Comparison of ENCODE assay signal across 16 cellular contexts in the genomic region with DNA sequence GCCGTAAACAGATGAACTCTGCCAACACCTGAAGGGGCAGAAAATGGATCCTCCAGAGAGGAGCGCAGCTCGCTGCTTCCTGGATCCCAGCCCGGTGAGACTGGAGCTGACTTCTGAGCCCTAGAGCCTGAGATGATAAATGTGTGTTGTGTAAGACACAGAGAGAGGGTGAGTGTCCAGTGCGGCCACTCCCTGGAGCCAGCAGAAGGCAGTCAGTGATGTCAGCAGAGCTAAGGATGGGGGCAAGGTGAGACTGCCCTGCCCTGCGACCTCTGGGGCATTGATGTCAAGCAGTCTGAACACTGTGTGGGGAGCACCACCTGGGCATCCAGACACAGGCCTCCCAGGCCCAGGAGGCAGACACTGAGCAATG. TPM values are rescaled to one million over a fixed set of nuclear protein-coding genes. Genes with fewer than 3 reads are reported as not detected.
DNase-seq lines count a peak whose midpoint lies in the region; ATAC-seq, FAIRE-seq and TF ChIP-seq lines count a peak whose summit lies in the region.
"Had no signal": no experiment of that assay in that cellular context is flagged by ENCODE, and none has a peak within 500 bp of the region (broad histone marks: within the 10 kb centered on the region; RNA-seq: fewer than 3 reads in every experiment).

No MANE protein-coding gene starts in this region.

- H3K9me3 ChIP-seq in gastroesophageal sphincter (no peaks in the 10 kb centered on the region), small intestine (ENCODE audit: control insufficient read depth, low read depth) (no peaks in the 10 kb centered on the region), colonic mucosa (no peaks in the 10 kb centered on the region)
- H3K9me3 ChIP-seq: A549, MG63 had no signal

- H3K4me1 ChIP-seq in gastroesophageal sphincter (peaks cover 0 to 87% (median 31%) of the 10 kb centered on the region in 3 donors), small intestine (ENCODE audit: control insufficient read depth in 2 of 2, insufficient read depth in 1 of 2, low read depth in 1 of 2, low read length in 1 of 2) (peaks cover 9 to 15% of the 10 kb centered on the region in 2 donors), colonic mucosa (peaks cover 24% of the 10 kb centered on the region)

- ATAC-seq in activated CD8-positive, alpha-beta T cell treated with anti-CD3 and anti-CD28 coated beads for 36 hours, result no peak
- ATAC-seq in gastroesophageal sphincter, result peak; percentile 63

- no peak for TF ChIP-seq EP300 in gastroesophageal sphincter (IDR thresholded peaks at IDR 0.05)

- TF ChIP-seq POLR2A in gastroesophageal sphincter (IDR thresholded peaks at IDR 0.05), result no peak
- TF ChIP-seq POLR2A in GM12891 (IDR thresholded peaks at IDR 0.05; ENCODE audit: low read depth, low read length), result no peak; the same call in 1 of the 2 replicates

- FAIRE-seq in small intestine (lab: Jason Lieb, UNC) (no peak), GM12891 (lab: Jason Lieb, UNC) (no peak)
- FAIRE-seq: A549, colon, G401.6 had no signal

- no peaks in the 10 kb centered on the region for H3K9me3 Mint-ChIP-seq in activated CD4-positive, alpha-beta T cell treated with anti-CD3 and anti-CD28 coated beads, Interleukin-2, amount 10 ng/mL, durations not matched to agents 24 days and 14 days
- H3K9me3 Mint-ChIP-seq in activated CD8-positive, alpha-beta T cell treated with anti-CD3 and anti-CD28 coated beads for 36 hours, result no peaks in the 10 kb centered on the region

- H3K4me3 ChIP-seq in gastroesophageal sphincter, result no peak overlapping the region
- no peak overlapping the region for H3K4me3 ChIP-seq in small intestine (ENCODE audit: low read depth in 1 of 2, low read length in 2 of 2)
- H3K4me3 ChIP-seq in colonic mucosa, result no peak overlapping the region
- H3K4me3 ChIP-seq: A549, MG63 had no signal

- whole genome bisulfite sequencing in gastroesophageal sphincter (ENCODE audit: low coverage in 1 of 2), 2 donors, result 90% methylated on average over 2 of the region's 6 CpGs; no CpG with 5 or more reads in 1 of the 2 donors
- WGBS in small intestine, 3 donors, result 77 to 89% (median 81%) methylated on average over 6 of the region's 6 CpGs

- intact Hi-C loops in activated CD4-positive, alpha-beta T cell treated with anti-CD3 and anti-CD28 coated beads, Interleukin-2, amount 10 ng/mL, durations not matched to agents 24 days and 14 days (cut with micrococcal nuclease), result no loop called here
- intact Hi-C loops in activated CD8-positive, alpha-beta T cell treated with anti-CD3 and anti-CD28 coated beads for 36 hours (cut with micrococcal nuclease), result no loop called here
- intact Hi-C loops in colonic mucosa (cut with DNase I), result no loop called here

- POLR2A ChIA-PET in activated CD8-positive, alpha-beta T cell treated with anti-CD3 and anti-CD28 coated beads for 36 hours (lab: Charles Lee), result interaction anchor here (1.6 kb wide), 1 partner anchor 47 kb away, joined by 7 read pairs; no protein-coding TSS in a partner anchor

- DNase-seq in activated CD4-positive, alpha-beta T cell treated with anti-CD3 and anti-CD28 coated beads, Interleukin-2, amount 10 ng/mL, durations not matched to agents 24 days and 14 days, result no peak
- DNase-seq in activated CD4-positive, alpha-beta T cell treated with anti-CD3 and anti-CD28 coated beads for 1 hour, result no peak
- no peak for DNase-seq in activated CD8-positive, alpha-beta T cell treated with anti-CD3 and anti-CD28 coated beads for 36 hours
- no peak for DNase-seq in small intestine
- no peak for DNase-seq in GM12891 (ENCODE audit: insufficient read length, low spot score)
- DNase-seq in colonic mucosa, result no peak
- no peak for DNase-seq in H4 (ENCODE audit: low spot score)
- DNase-seq: GOT3; head of caudate nucleus; MG63; stimulated activated CD4-positive, alpha-beta T cell treated with anti-CD3 and anti-CD28 coated beads, Interleukin-15, amount 100 ng/mL, for 24 hours; stimulated activated naive CD4-positive, alpha-beta T cell had no signal

- H3K4me1 Mint-ChIP-seq in activated CD4-positive, alpha-beta T cell treated with anti-CD3 and anti-CD28 coated beads, Interleukin-2, amount 10 ng/mL, durations not matched to agents 24 days and 14 days, result peaks cover 51% of the 10 kb centered on the region
- H3K4me1 Mint-ChIP-seq in activated CD8-positive, alpha-beta T cell treated with anti-CD3 and anti-CD28 coated beads for 36 hours (ENCODE audit: low read depth), result peaks cover 69% of the 10 kb centered on the region

- no peak overlapping the region for H3K4me3 Mint-ChIP-seq in activated CD4-positive, alpha-beta T cell treated with anti-CD3 and anti-CD28 coated beads, Interleukin-2, amount 10 ng/mL, durations not matched to agents 24 days and 14 days
- no peak overlapping the region for H3K4me3 Mint-ChIP-seq in activated CD8-positive, alpha-beta T cell treated with anti-CD3 and anti-CD28 coated beads for 36 hours

- CTCF ChIA-PET in activated CD8-positive, alpha-beta T cell treated with anti-CD3 and anti-CD28 coated beads for 36 hours (lab: Charles Lee), result no interaction called here

- peak overlapping the region; percentile 79 for H3K27ac Mint-ChIP-seq in activated CD4-positive, alpha-beta T cell treated with anti-CD3 and anti-CD28 coated beads, Interleukin-2, amount 10 ng/mL, durations not matched to agents 24 days and 14 days
- peak overlapping the region; percentile 57 for H3K27ac Mint-ChIP-seq in activated CD8-positive, alpha-beta T cell treated with anti-CD3 and anti-CD28 coated beads for 36 hours

- H3K27me3 ChIP-seq in gastroesophageal sphincter (no peaks in the 10 kb centered on the region), small intestine (ENCODE audit: control insufficient read depth in 2 of 2, insufficient read depth in 2 of 2, low read length in 2 of 2) (no peaks in the 10 kb centered on the region), colonic mucosa (no peaks in the 10 kb centered on the region)
- H3K27me3 ChIP-seq: MG63 had no signal

- H3K36me3 ChIP-seq in gastroesophageal sphincter (peaks cover 0 to 28% of the 10 kb centered on the region in 2 donors), small intestine (ENCODE audit: control insufficient read depth in 2 of 2, insufficient read depth in 2 of 2, low read length in 2 of 2) (peaks cover 2 to 4% of the 10 kb centered on the region in 2 donors), colonic mucosa (no peaks in the 10 kb centered on the region)

- no peaks in the 10 kb centered on the region for H3K27me3 Mint-ChIP-seq in activated CD4-positive, alpha-beta T cell treated with anti-CD3 and anti-CD28 coated beads, Interleukin-2, amount 10 ng/mL, durations not matched to agents 24 days and 14 days
- H3K27me3 Mint-ChIP-seq in activated CD8-positive, alpha-beta T cell treated with anti-CD3 and anti-CD28 coated beads for 36 hours, result no peaks in the 10 kb centered on the region

- H3K9ac ChIP-seq in colonic mucosa (ENCODE audit: low read depth in 2 of 2, low read length in 2 of 2), result no peak overlapping the region

- H3K36me3 Mint-ChIP-seq in activated CD4-positive, alpha-beta T cell treated with anti-CD3 and anti-CD28 coated beads, Interleukin-2, amount 10 ng/mL, durations not matched to agents 24 days and 14 days (ENCODE audit: low read depth), result peaks cover 16% of the 10 kb centered on the region
- H3K36me3 Mint-ChIP-seq in activated CD8-positive, alpha-beta T cell treated with anti-CD3 and anti-CD28 coated beads for 36 hours (ENCODE audit: low read depth), result peaks cover 31% of the 10 kb centered on the region

- H3K27ac ChIP-seq in gastroesophageal sphincter, result peak overlapping the region in 3 of 4 donors; percentile 33 to 70 (median 35)
- H3K27ac ChIP-seq in small intestine (ENCODE audit: low read depth in 1 of 2, low read length in 1 of 2), result peak overlapping the region; percentile 14 to 21
- no peak overlapping the region for H3K27ac ChIP-seq in colonic mucosa

- TF ChIP-seq CTCF in activated CD8-positive, alpha-beta T cell treated with anti-CD3 and anti-CD28 coated beads for 36 hours (IDR thresholded peaks at IDR 0.05), result no peak
- TF ChIP-seq CTCF in gastroesophageal sphincter (IDR thresholded peaks at IDR 0.05) (no peak), colonic mucosa (IDR thresholded peaks at IDR 0.05) (no peak)

TF ChIP-seq in GM12891, 5 proteins besides CTCF, POLR2A, EP300 and RAD21:
- TF ChIP-seq SPI1 (IDR thresholded peaks at IDR 0.05; ENCODE audit: low read depth, low read length), result no peak
- TF ChIP-seq PAX5 (IDR thresholded peaks at IDR 0.05; ENCODE audit: insufficient read depth, low read length, severe bottlenecking), result no peak
- TF ChIP-seq POU2F2 (IDR thresholded peaks at IDR 0.05; ENCODE audit: low read depth, low read length), result no peak
- TF ChIP-seq TAF1 (IDR thresholded peaks at IDR 0.05; ENCODE audit: low read depth, low read length), result no peak
- TF ChIP-seq POLR2AphosphoS5 (IDR thresholded peaks at IDR 0.05; ENCODE audit: low read depth, low read length), result no peak

RNA-seq across cellular contexts. Expression of gene SLC35E1, which starts 9.7 kb away (rescaled TPM):
- total RNA-seq in activated CD4-positive, alpha-beta T cell treated with anti-CD3 and anti-CD28 coated beads, Interleukin-2, amount 10 ng/mL, durations not matched to agents 24 days and 14 days, result 60.2 and 65.0 TPM in 2 replicates
- total RNA-seq in activated CD8-positive, alpha-beta T cell treated with anti-CD3 and anti-CD28 coated beads for 36 hours, result 10 to 100 TPM; 60.1 to 62.4 TPM
- total RNA-seq in gastroesophageal sphincter (10 to 100 TPM; 24.9 to 35.5 (median 29.7) TPM), colonic mucosa (10 to 100 TPM; 44.4 to 47.7 TPM)
- polyA plus RNA-seq in small intestine, result 10 to 100 TPM; 14.5 to 19.6 (median 17.8) TPM
- polyA plus RNA-seq in GM12891 (2012; ENCODE audit: low read depth, missing spikeins), result 17.7 TPM
- total RNA-seq in H4 (2014; rRNA removed; shearing (Covaris generic)), result 19.6 and 29.6 TPM in 2 replicates

RNA-seq across cellular contexts. Expression of gene CHERP, which starts 39.7 kb away (rescaled TPM):
- 88.6 and 89.8 TPM in 2 replicates for total RNA-seq in activated CD4-positive, alpha-beta T cell treated with anti-CD3 and anti-CD28 coated beads, Interleukin-2, amount 10 ng/mL, durations not matched to agents 24 days and 14 days
- 10 to 100 TPM; 57.5 to 59.6 TPM for total RNA-seq in activated CD8-positive, alpha-beta T cell treated with anti-CD3 and anti-CD28 coated beads for 36 hours
- 10 to 100 TPM in 1 of 4 donors, 1 to 10 TPM in 3; 5.7 to 12.7 (median 6.6) TPM for total RNA-seq in gastroesophageal sphincter
- 10 to 100 TPM in 1 of 3 donors, 1 to 10 TPM in 2; 9.8 to 25.4 (median 10.0) TPM for polyA plus RNA-seq in small intestine
- 30.2 TPM for polyA plus RNA-seq in GM12891 (2012; ENCODE audit: low read depth, missing spikeins)
- total RNA-seq in colonic mucosa, result 10 to 100 TPM; 35.2 to 54.0 TPM
- 2.2 and 4.1 TPM in 2 replicates for total RNA-seq in H4 (2014; rRNA removed; shearing (Covaris generic))

RNA-seq across cellular contexts. Expression of gene MED26, which starts 46.0 kb away (rescaled TPM):
- 15.5 and 16.8 TPM in 2 replicates for total RNA-seq in activated CD4-positive, alpha-beta T cell treated with anti-CD3 and anti-CD28 coated beads, Interleukin-2, amount 10 ng/mL, durations not matched to agents 24 days and 14 days
- 10 to 100 TPM; 14.2 to 19.3 TPM for total RNA-seq in activated CD8-positive, alpha-beta T cell treated with anti-CD3 and anti-CD28 coated beads for 36 hours
- total RNA-seq in gastroesophageal sphincter (10 to 100 TPM in 1 of 4 donors, 1 to 10 TPM in 3; 5.8 to 10.5 (median 8.3) TPM), colonic mucosa (10 to 100 TPM; 10.0 to 11.9 TPM)
- 1 to 10 TPM; 4.6 to 5.5 (median 5.4) TPM for polyA plus RNA-seq in small intestine
- polyA plus RNA-seq in GM12891 (2012; ENCODE audit: low read depth, missing spikeins), result 8.1 TPM
- 4.2 and 4.8 TPM in 2 replicates for total RNA-seq in H4 (2014; rRNA removed; shearing (Covaris generic))
